1 cellular context compared by ENCODE assay signal in genomic region chr9:21357479-21358290, GRCh38.
TF ChIP-seq lines count a peak whose summit lies in the region.

No MANE protein-coding gene starts in this region.

TF ChIP-seq in GM12878, 131 proteins besides CTCF, POLR2A, EP300 and RAD21 (continued from another document and continues in another):
- TF ChIP-seq BCLAF1 (IDR thresholded peaks at IDR 0.05) (no peak), TBL1XR1 (IDR thresholded peaks at IDR 0.05; ENCODE audit: low read depth, low read length) (peak; percentile 41; the same call in 1 of the 2 replicates), NFXL1 (IDR thresholded peaks at IDR 0.05; ENCODE audit: borderline replicate concordance) (no peak), SREBF2 (IDR thresholded peaks at IDR 0.05; ENCODE audit: low read length) (no peak), MEF2B (IDR thresholded peaks at IDR 0.05; ENCODE audit: partially characterized antibody, poor library complexity, severe bottlenecking) (peak; percentile 61), LARP7 (IDR thresholded peaks at IDR 0.05) (no peak), EZH2 (IDR thresholded peaks at IDR 0.05; ENCODE audit: borderline replicate concordance, control insufficient read depth, low read depth, low read length) (no peak), MLLT1 (IDR thresholded peaks at IDR 0.05) (peak; percentile 68; the same call in 1 of the 2 replicates), HSF1 (IDR thresholded peaks at IDR 0.05; ENCODE audit: low read depth, low read length) (peak; percentile 43; the same call in 1 of the 2 replicates), BMI1 (IDR thresholded peaks at IDR 0.05; ENCODE audit: borderline replicate concordance) (no peak), ZBTB40 (IDR thresholded peaks at IDR 0.05; ENCODE audit: borderline replicate concordance) (peak; percentile 43; the same call in 1 of the 2 replicates), SPI1 (IDR thresholded peaks at IDR 0.05; ENCODE audit: borderline replicate concordance, insufficient read depth, low read depth, low read length) (peak; percentile 97), KLF5 (IDR thresholded peaks at IDR 0.05; ENCODE audit: partially characterized antibody) (no peak), ZNF622 (IDR thresholded peaks at IDR 0.05) (no peak), SP1 (IDR thresholded peaks at IDR 0.05; ENCODE audit: low read depth, low read length) (peak; percentile 28), SKIL (IDR thresholded peaks at IDR 0.05; ENCODE audit: low read depth, poor library complexity, severe bottlenecking) (peak; percentile 82), ETV6 (conservative IDR thresholded peaks at IDR 0.05 in 1 of 2, IDR thresholded peaks at IDR 0.05 in 1 of 2; ENCODE audit: borderline replicate concordance in 1 of 2, low read depth in 1 of 2) (0 out of 4 replicates have a peak, but pooled peaks of 1 of the 2 experiments have one; percentile 46), RB1 (IDR thresholded peaks at IDR 0.05; ENCODE audit: borderline replicate concordance) (no peak; the same call in 1 of the 2 replicates), MAX (IDR thresholded peaks at IDR 0.05; ENCODE audit: low read depth, low read length) (no peak), ZNF24 (IDR thresholded peaks at IDR 0.05) (peak; percentile 22; the same call in 1 of the 2 replicates), FOXM1 (IDR thresholded peaks at IDR 0.05; ENCODE audit: low read depth, low read length) (peak; percentile 79), MXI1 (IDR thresholded peaks at IDR 0.05; ENCODE audit: low read depth, low read length) (no peak; the same call in 1 of the 2 replicates), BRCA1 (IDR thresholded peaks at IDR 0.05; ENCODE audit: low read depth, low read length) (no peak), SRF (IDR thresholded peaks at IDR 0.05; ENCODE audit: low read depth in 2 of 2, low read length in 2 of 2) (no peak), NKRF (conservative IDR thresholded peaks at IDR 0.05) (no peak), MEF2A (IDR thresholded peaks at IDR 0.05; ENCODE audit: insufficient read depth, low read depth, low read length) (no peak), ZNF274 (IDR thresholded peaks at IDR 0.05; ENCODE audit: insufficient read depth, insufficient read length) (no peak), JUND (IDR thresholded peaks at IDR 0.05; ENCODE audit: low read depth, low read length) (no peak), E2F4 (IDR thresholded peaks at IDR 0.05; ENCODE audit: low read depth, low read length) (no peak), ATF3 (IDR thresholded peaks at IDR 0.05; ENCODE audit: borderline replicate concordance, extremely low read depth, low read depth, low read length) (no peak), RUNX3 (IDR thresholded peaks at IDR 0.05; ENCODE audit: low read length) (peak; percentile 95), ATF7 (IDR thresholded peaks at IDR 0.05; ENCODE audit: low read depth) (peak; percentile 77), CHD4 (IDR thresholded peaks at IDR 0.05) (no peak), E2F8 (IDR thresholded peaks at IDR 0.05; ENCODE audit: low read depth, partially characterized antibody) (no peak), NFIC (IDR thresholded peaks at IDR 0.05; ENCODE audit: low read depth, low read length) (peak; percentile 93), CBX3 (IDR thresholded peaks at IDR 0.05; ENCODE audit: borderline replicate concordance, low read depth) (no peak), POU2F2 (IDR thresholded peaks at IDR 0.05; ENCODE audit: borderline replicate concordance, low read depth, low read length) (no peak), CREB1 (IDR thresholded peaks at IDR 0.05; ENCODE audit: low read depth) (peak; percentile 45; the same call in 1 of the 2 replicates), SIN3A (IDR thresholded peaks at IDR 0.05; ENCODE audit: low read depth, low read length) (no peak), TARDBP (IDR thresholded peaks at IDR 0.05; ENCODE audit: borderline replicate concordance) (no peak), FOXK2 (IDR thresholded peaks at IDR 0.05) (no peak)
